Comparison of ENCODE assay signal across 8 cellular contexts in genomic region chr13:95301947-95302386, GRCh38. TPM values are rescaled to one million over a fixed set of nuclear protein-coding genes. Genes with fewer than 3 reads are reported as not detected.
A peak's percentile ranks its signal among the peaks of the same experiment; 100 is the strongest.
DNase-seq lines count a peak whose midpoint lies in the region; ATAC-seq, FAIRE-seq and TF ChIP-seq lines count a peak whose summit lies in the region.

No MANE protein-coding gene starts in this region.

- no peak for TF ChIP-seq POLR2A in lower leg skin (IDR thresholded peaks at IDR 0.05)
- no peak for TF ChIP-seq POLR2A in upper lobe of left lung (IDR thresholded peaks at IDR 0.05)
- no peak for TF ChIP-seq POLR2A in H54 (IDR thresholded peaks at IDR 0.05; ENCODE audit: low read depth, low read length)

- H3K27ac ChIP-seq in MM.1S (ENCODE audit: low read length) (no peak overlapping the region), ascending aorta (peak overlapping the region; percentile 45 to 67), upper lobe of left lung (peak overlapping the region; percentile 62 to 87 (median 84))

- H3K9me2 ChIP-seq in MM.1S (replicated peaks; ENCODE audit: insufficient read depth, low read length) = no peaks in the 10 kb centered on the region

- no peak for TF ChIP-seq EP300 in upper lobe of left lung (IDR thresholded peaks at IDR 0.05)

- peak overlapping the region; percentile 97 for H3K4me2 ChIP-seq in MM.1S (ENCODE audit: low read depth, low read length)

- no peak for TF ChIP-seq CTCF in GM06990 (IDR thresholded peaks at IDR 0.05; ENCODE audit: insufficient read depth, low read length, poor library complexity, severe bottlenecking)
- TF ChIP-seq CTCF in MM.1S (IDR thresholded peaks at IDR 0.05; ENCODE audit: low read length) = no peak
- TF ChIP-seq CTCF in ascending aorta (IDR thresholded peaks at IDR 0.05) = no peak
- TF ChIP-seq CTCF in lower leg skin (IDR thresholded peaks at IDR 0.05) = no peak
- no peak for TF ChIP-seq CTCF in upper lobe of left lung (IDR thresholded peaks at IDR 0.05)

- peak in 1 of 2 donors; percentile 2 for ATAC-seq in upper lobe of left lung (ENCODE audit: low FRiP score in 2 of 2)

- FAIRE-seq in H54 (lab: Jason Lieb, UNC) = no peak

- 0 out of 2 replicates have a peak, but pooled peaks cover 4% of the 10 kb centered on the region for H3F3A ChIP-seq in MM.1S (ENCODE audit: insufficient read depth, low read length)

- H3K27me3 ChIP-seq in GM06990 (replicated peaks; ENCODE audit: control insufficient read depth, insufficient read depth, low read length) (no peaks in the 10 kb centered on the region), MM.1S (replicated peaks; ENCODE audit: insufficient read depth, low read length) (peaks cover 5% of the 10 kb centered on the region; the same call in 1 of the 2 replicates), ascending aorta (no peaks in the 10 kb centered on the region), upper lobe of left lung (peaks cover 0 to 4% (median 0%) of the 10 kb centered on the region in 4 donors)

- intact Hi-C loops in ascending aorta (cut with DNase I) = no loop called here
- intact Hi-C loops in lower leg skin (cut with DNase I; ENCODE audit: low total_unique reads) = no loop called here

- H3K4me1 ChIP-seq in MM.1S (ENCODE audit: low read length) = peaks cover 9% of the 10 kb centered on the region; the same call in 1 of the 2 replicates
- peaks cover 0 to 2% of the 10 kb centered on the region in 2 donors for H3K4me1 ChIP-seq in ascending aorta
- peaks cover 12 to 48% (median 31%) of the 10 kb centered on the region in 4 donors for H3K4me1 ChIP-seq in upper lobe of left lung

- no peaks in the 10 kb centered on the region for H3K9me3 ChIP-seq in MM.1S (replicated peaks; ENCODE audit: insufficient read depth, low read length)
- H3K9me3 ChIP-seq in ascending aorta = no peaks in the 10 kb centered on the region
- H3K9me3 ChIP-seq in upper lobe of left lung = no peaks in the 10 kb centered on the region

- WGBS in lower leg skin, 2 donors = 7 to 13% methylated on average over 13 to 14 of the region's 14 CpGs
- WGBS in upper lobe of left lung, 2 donors = 18 to 19% methylated on average over 10 to 14 of the region's 14 CpGs

- DNase-seq in GM06990 (ENCODE audit: extremely low read depth, insufficient read length) = no peak
- peak; percentile 10 for DNase-seq in MM.1S
- DNase-seq in ascending aorta (ENCODE audit: low spot score in 2 of 2) = peak in 1 of 2 donors; percentile 64
- DNase-seq in lower leg skin (ENCODE audit: low spot score in 2 of 2) = no peak
- no peak for DNase-seq in upper lobe of left lung
- no peak for DNase-seq in H54 (ENCODE audit: insufficient read length, low spot score)
- DNase-seq in stimulated activated CD4-positive, alpha-beta T cell treated with anti-CD3 and anti-CD28 coated beads, Interleukin-2, amount 100 ng/mL, for 24 hours = no peak
- no peak for DNase-seq in NK-92 treated with Interleukin-12 subunit alpha and Interleukin-12 subunit beta, amount 100 ng/mL, for 24 hours (lab: John Stamatoyannopoulos, UW)

- peak overlapping the region; percentile 78 for H3K4me3 ChIP-seq in GM06990 (replicated peaks; ENCODE audit: low read depth, low read length)
- H3K4me3 ChIP-seq in MM.1S (ENCODE audit: low read length) = peak overlapping the region; percentile 67
- peak overlapping the region; percentile 77 to 95 for H3K4me3 ChIP-seq in ascending aorta
- peak overlapping the region; percentile 73 for H3K4me3 ChIP-seq in lower leg skin (ENCODE audit: low read depth, poor library complexity, severe bottlenecking)
- H3K4me3 ChIP-seq in upper lobe of left lung = peak overlapping the region in 3 of 4 donors; percentile 71 to 97 (median 93)

- peak overlapping the region; percentile 75 for H2AFZ ChIP-seq in MM.1S (ENCODE audit: low read length)

- peak overlapping the region; percentile 36; the same call in 1 of the 2 replicates for H3K9ac ChIP-seq in MM.1S (ENCODE audit: low read length)

- H3K36me3 ChIP-seq in GM06990 (ENCODE audit: control insufficient read depth, insufficient read depth, low read length) (no peaks in the 10 kb centered on the region), MM.1S (replicated peaks; ENCODE audit: insufficient read depth, low read length) (no peaks in the 10 kb centered on the region), ascending aorta (no peaks in the 10 kb centered on the region), upper lobe of left lung (no peaks in the 10 kb centered on the region)

- no peaks in the 10 kb centered on the region for H3K79me2 ChIP-seq in MM.1S (ENCODE audit: low read length)

- no peaks in the 10 kb centered on the region for H4K20me1 ChIP-seq in MM.1S (ENCODE audit: insufficient read depth, low read length)

RNA-seq across cellular contexts. Expression of gene ABCC4, which starts 0.7 kb away (rescaled TPM):
- 6.7 TPM for total RNA-seq in ascending aorta
- total RNA-seq in lower leg skin = 10 to 100 TPM in 3 of 4 donors, 1 to 10 TPM in 1; 5.1 to 30.9 (median 11.1) TPM
- 10 to 100 TPM; 17.0 to 78.6 (median 31.9) TPM for total RNA-seq in upper lobe of left lung
